In genomic region chr16:10520869-10521578, GRCh38 we compare ENCODE assay signal across 1 cellular context.
TF ChIP-seq lines count a peak whose summit lies in the region.

No MANE protein-coding gene starts in this region.

TF ChIP-seq in HepG2, 621 proteins besides CTCF, POLR2A, EP300 and RAD21 (continued from another document):
- TF ChIP-seq ZNF318 (CRISPR knock-in tag; IDR thresholded peaks at IDR 0.05) (no peak), ZNF513 (CRISPR knock-in tag; conservative IDR thresholded peaks at IDR 0.05) (0 out of 2 replicates have a peak, but pooled peaks have one; percentile 27), ZNF264 (CRISPR knock-in tag; IDR thresholded peaks at IDR 0.05) (peak; percentile 46), KAT8 (CRISPR knock-in tag; IDR thresholded peaks at IDR 0.05) (0 out of 2 replicates have a peak, but pooled peaks have one; percentile 2), RCOR2 (CRISPR knock-in tag; IDR thresholded peaks at IDR 0.05) (no peak), ZBTB46 (CRISPR knock-in tag; IDR thresholded peaks at IDR 0.05; ENCODE audit: borderline replicate concordance) (0 out of 2 replicates have a peak, but pooled peaks have one; percentile 26), ZNF18 (CRISPR knock-in tag; IDR thresholded peaks at IDR 0.05; ENCODE audit: insufficient replicate concordance) (peak; percentile 45), ESRRA (CRISPR knock-in tag; IDR thresholded peaks at IDR 0.05; ENCODE audit: low read depth) (no peak), PCBP1 (IDR thresholded peaks at IDR 0.05; ENCODE audit: borderline replicate concordance, low read depth, low read length) (no peak), ZFYVE20 (CRISPR knock-in tag; IDR thresholded peaks at IDR 0.05; ENCODE audit: borderline replicate concordance, low read depth) (no peak), PHF5A (CRISPR knock-in tag; IDR thresholded peaks at IDR 0.05; ENCODE audit: low read depth, unreplicated experiment) (no peak), ATF7 (IDR thresholded peaks at IDR 0.05) (no peak), ATF7 (CRISPR knock-in tag; IDR thresholded peaks at IDR 0.05) (no peak), ZNF616 (CRISPR knock-in tag; IDR thresholded peaks at IDR 0.05; ENCODE audit: low read depth) (no peak), HOXA5 (CRISPR knock-in tag; IDR thresholded peaks at IDR 0.05) (peak; percentile 36; the same call in 1 of the 2 replicates), KIAA2018 (CRISPR knock-in tag; IDR thresholded peaks at IDR 0.05; ENCODE audit: borderline replicate concordance) (no peak), THRA (CRISPR knock-in tag; IDR thresholded peaks at IDR 0.05; ENCODE audit: borderline replicate concordance) (0 out of 2 replicates have a peak, but pooled peaks have one; percentile 1), YEATS2 (CRISPR knock-in tag; IDR thresholded peaks at IDR 0.05; ENCODE audit: borderline replicate concordance) (no peak), ZBTB34 (CRISPR knock-in tag; IDR thresholded peaks at IDR 0.05) (no peak), ZNF550 (CRISPR knock-in tag; IDR thresholded peaks at IDR 0.05; ENCODE audit: borderline replicate concordance) (no peak), DMTF1 (CRISPR knock-in tag; IDR thresholded peaks at IDR 0.05) (peak; percentile 23; the same call in 1 of the 2 replicates), GZF1 (CRISPR knock-in tag; IDR thresholded peaks at IDR 0.05) (peak; percentile 97)
